9 cellular contexts compared by ENCODE assay signal in genomic region chr1:154418898-154419619, GRCh38. TPM values are rescaled to one million over a fixed set of nuclear protein-coding genes. Genes with fewer than 3 reads are reported as not detected.
DNase-seq lines count a peak whose midpoint lies in the region; ATAC-seq and TF ChIP-seq lines count a peak whose summit lies in the region.
"Had no signal": no experiment of that assay in that cellular context is flagged by ENCODE, and none has a peak within 500 bp of the region (broad histone marks: within the 10 kb centered on the region; RNA-seq: fewer than 3 reads in every experiment).

No MANE protein-coding gene starts in this region.

- H3K27me3 ChIP-seq in HCT116 (ENCODE audit: insufficient read depth, low read length) = no peaks in the 10 kb centered on the region
- no peaks in the 10 kb centered on the region for H3K27me3 ChIP-seq in hepatocyte
- no peaks in the 10 kb centered on the region for H3K27me3 ChIP-seq in smooth muscle cell (ENCODE audit: low read depth)

- H3K9ac ChIP-seq in HCT116 (ENCODE audit: low read length) (peak overlapping the region; percentile 57), smooth muscle cell (ENCODE audit: low read depth) (no peak overlapping the region)

- H4K20me1 ChIP-seq in HCT116 (ENCODE audit: insufficient read depth) (no peaks in the 10 kb centered on the region), hepatocyte (ENCODE audit: insufficient read depth, poor library complexity, severe bottlenecking) (no peaks in the 10 kb centered on the region), smooth muscle cell (ENCODE audit: low read depth) (no peaks in the 10 kb centered on the region)

- ATAC-seq in HCT116 (no peak), HG02938 (IDR thresholded peaks at IDR 0.05; ENCODE audit: unreplicated experiment) (no peak), HG03280 (IDR thresholded peaks at IDR 0.05; ENCODE audit: unreplicated experiment) (no peak)
- peak; percentile 6 to 21 for ATAC-seq in activated naive CD4-positive, alpha-beta T cell treated with anti-CD3 and anti-CD28 coated beads, Interleukin-2, amount 50 U/mL, for 72 hours

- peaks cover 62 to 73% of the 10 kb centered on the region in 2 experiments for H3K4me1 ChIP-seq in HCT116 (ENCODE audit: control insufficient read depth in 1 of 2, insufficient read depth in 2 of 2, low read length in 2 of 2)
- H3K4me1 ChIP-seq in hepatocyte (ENCODE audit: insufficient read depth) = peaks cover 24% of the 10 kb centered on the region
- peaks cover 7% of the 10 kb centered on the region for H3K4me1 ChIP-seq in smooth muscle cell (ENCODE audit: low read depth)

- no peaks in the 10 kb centered on the region for H3K9me3 Mint-ChIP-seq in activated naive CD4-positive, alpha-beta T cell treated with anti-CD3 and anti-CD28 coated beads, Interleukin-2, amount 50 U/mL, for 72 hours

- H3K4me2 ChIP-seq in HCT116 (ENCODE audit: low read length) = peak overlapping the region; percentile 78
- H3K4me2 ChIP-seq in hepatocyte = peak overlapping the region; percentile 59
- H3K4me2 ChIP-seq in smooth muscle cell = peak overlapping the region; percentile 67

- H2AFZ ChIP-seq in HCT116 (ENCODE audit: low read depth, low read length, poor library complexity, severe bottlenecking) (no peak overlapping the region), hepatocyte (no peak overlapping the region), smooth muscle cell (ENCODE audit: low read depth) (no peak overlapping the region)

- DNase-seq in HCT116 (ENCODE audit: low read depth, low spot score) (no peak), hepatocyte (ENCODE audit: low spot score) (no peak), smooth muscle cell (lab: John Stamatoyannopoulos, UW; ENCODE audit: unreplicated experiment) (no peak), GM03348 (ENCODE audit: low spot score) (no peak)
- DNase-seq in activated naive CD4-positive, alpha-beta T cell treated with anti-CD3 and anti-CD28 coated beads, Interleukin-2, amount 50 U/mL, for 72 hours (ENCODE audit: low spot score in 2 of 2) = no peak
- no peak for DNase-seq in stimulated activated CD4-positive, alpha-beta T cell treated with anti-CD3 and anti-CD28 coated beads, Interleukin-2, amount 100 ng/mL, for 24 hours
- DNase-seq: stimulated activated CD4-positive, alpha-beta T cell treated with anti-CD3 and anti-CD28 coated beads, Interleukin-2, amount 100 ng/mL, for 48 hours had no signal

- TF ChIP-seq RAD21 in HCT116 (IDR thresholded peaks at IDR 0.05; ENCODE audit: low read depth) = no peak

- TF ChIP-seq POLR2A in HCT116 (IDR thresholded peaks at IDR 0.05; ENCODE audit: borderline replicate concordance, extremely low read depth, insufficient read depth, insufficient read length) = no peak

- no TSS peak for BruUV-seq in HCT116 (replicated peaks; lab: Mats Ljungman, UMichigan)

- H3K4me3 ChIP-seq in HCT116 (replicated peaks in 1 of 2; ENCODE audit: low read depth in 1 of 2, low read length in 2 of 2) = peak overlapping the region in 1 of 2 experiments; percentile 35; a peak in 3 of 4 replicates
- H3K4me3 ChIP-seq in hepatocyte = no peak overlapping the region
- no peak overlapping the region for H3K4me3 ChIP-seq in smooth muscle cell

- H3K27ac ChIP-seq in HCT116 (ENCODE audit: low read depth, low read length) (peak overlapping the region; percentile 76), hepatocyte (peak overlapping the region; percentile 98), smooth muscle cell (ENCODE audit: low read depth) (no peak overlapping the region)

- POLR2A ChIA-PET in HCT116 (lab: Charles Lee) = interaction anchor here (1.1 to 2.5 kb wide), 3 partner anchors 8 to 13 kb away, joined by 4 to 8 read pairs (median 7); no protein-coding TSS in a partner anchor

- H3K79me2 ChIP-seq in HCT116 (ENCODE audit: insufficient read depth, low read length) (no peaks in the 10 kb centered on the region), hepatocyte (peaks cover 26% of the 10 kb centered on the region), smooth muscle cell (ENCODE audit: low read depth) (peaks cover 4% of the 10 kb centered on the region)

- RAD21 ChIA-PET in HCT116 (lab: Charles Lee; ENCODE audit: low non-redundant PET in 1 of 2, low total read pairs in 2 of 2, uncharacterized antibody in 2 of 2, unreplicated experiment in 2 of 2) = no interaction called here

- H3K9me2 ChIP-seq in HCT116 (ENCODE audit: insufficient read depth) (no peaks in the 10 kb centered on the region), hepatocyte (replicated peaks; ENCODE audit: insufficient read depth) (no peaks in the 10 kb centered on the region)

- H3F3A ChIP-seq in smooth muscle cell (ENCODE audit: low read depth) = no peaks in the 10 kb centered on the region

- H3K9me3 ChIP-seq in HCT116 (ENCODE audit: control insufficient read depth in 1 of 2, insufficient read depth in 1 of 2, low read depth in 1 of 2, low read length in 2 of 2) (no peaks in the 10 kb centered on the region), hepatocyte (ENCODE audit: low read depth) (no peaks in the 10 kb centered on the region), smooth muscle cell (replicated peaks; ENCODE audit: low read depth) (no peaks in the 10 kb centered on the region)

- H3K36me3 ChIP-seq in HCT116 (ENCODE audit: control insufficient read depth in 1 of 2, insufficient read depth in 2 of 2, low read length in 2 of 2) (no peaks in the 10 kb centered on the region), hepatocyte (replicated peaks; ENCODE audit: insufficient read depth, low read depth) (no peaks in the 10 kb centered on the region), smooth muscle cell (ENCODE audit: low read depth) (no peaks in the 10 kb centered on the region)

- peak overlapping the region; percentile 86 to 96 for H3K27ac Mint-ChIP-seq in activated naive CD4-positive, alpha-beta T cell treated with anti-CD3 and anti-CD28 coated beads, Interleukin-2, amount 50 U/mL, for 72 hours

- CTCF ChIA-PET in HCT116 (lab: Charles Lee) = interaction anchor here (1.0 to 2.1 kb wide), 3 partner anchors 13 to 22 kb away, joined by 3 to 9 read pairs (median 4); no protein-coding TSS in a partner anchor

- WGBS in hepatocyte (ENCODE audit: low lambda C conversion rate, missing lambda C conversion rate) = 71% methylated on average over 5 of the region's 5 CpGs
- WGBS in smooth muscle cell (ENCODE audit: low lambda C conversion rate) = 82% methylated on average over 5 of the region's 5 CpGs

- no peak for TF ChIP-seq CTCF in HCT116 (IDR thresholded peaks at IDR 0.05 in 2 of 3, conservative IDR thresholded peaks at IDR 0.05 in 1 of 3; ENCODE audit: borderline replicate concordance in 1 of 3, insufficient read depth in 1 of 3, low read depth in 2 of 3, low read length in 2 of 3)
- no peak for TF ChIP-seq CTCF in hepatocyte (IDR thresholded peaks at IDR 0.05; ENCODE audit: poor library complexity)
- TF ChIP-seq CTCF in smooth muscle cell (IDR thresholded peaks at IDR 0.05; ENCODE audit: borderline replicate concordance, insufficient read depth, poor library complexity, severe bottlenecking) = no peak

- no peaks in the 10 kb centered on the region for H3K36me3 Mint-ChIP-seq in activated naive CD4-positive, alpha-beta T cell treated with anti-CD3 and anti-CD28 coated beads, Interleukin-2, amount 50 U/mL, for 72 hours

- intact Hi-C loops in HCT116 (cut with micrococcal nuclease) = loop anchor here (2.0 kb wide), 1 partner anchor 14 kb away; no protein-coding TSS in a partner anchor

TF ChIP-seq in HCT116, 20 proteins besides CTCF, POLR2A, EP300 and RAD21:
- TF ChIP-seq SRF (IDR thresholded peaks at IDR 0.05; ENCODE audit: low read depth) = no peak
- TF ChIP-seq SIN3A (IDR thresholded peaks at IDR 0.05; ENCODE audit: low read depth) = no peak
- no peak for TF ChIP-seq ELF1 (IDR thresholded peaks at IDR 0.05; ENCODE audit: borderline replicate concordance, low read depth)
- TF ChIP-seq EZH2phosphoT487 (IDR thresholded peaks at IDR 0.05; ENCODE audit: borderline replicate concordance) = no peak
- TF ChIP-seq ATF3 (IDR thresholded peaks at IDR 0.05) = no peak
- TF ChIP-seq, protein P1, sequence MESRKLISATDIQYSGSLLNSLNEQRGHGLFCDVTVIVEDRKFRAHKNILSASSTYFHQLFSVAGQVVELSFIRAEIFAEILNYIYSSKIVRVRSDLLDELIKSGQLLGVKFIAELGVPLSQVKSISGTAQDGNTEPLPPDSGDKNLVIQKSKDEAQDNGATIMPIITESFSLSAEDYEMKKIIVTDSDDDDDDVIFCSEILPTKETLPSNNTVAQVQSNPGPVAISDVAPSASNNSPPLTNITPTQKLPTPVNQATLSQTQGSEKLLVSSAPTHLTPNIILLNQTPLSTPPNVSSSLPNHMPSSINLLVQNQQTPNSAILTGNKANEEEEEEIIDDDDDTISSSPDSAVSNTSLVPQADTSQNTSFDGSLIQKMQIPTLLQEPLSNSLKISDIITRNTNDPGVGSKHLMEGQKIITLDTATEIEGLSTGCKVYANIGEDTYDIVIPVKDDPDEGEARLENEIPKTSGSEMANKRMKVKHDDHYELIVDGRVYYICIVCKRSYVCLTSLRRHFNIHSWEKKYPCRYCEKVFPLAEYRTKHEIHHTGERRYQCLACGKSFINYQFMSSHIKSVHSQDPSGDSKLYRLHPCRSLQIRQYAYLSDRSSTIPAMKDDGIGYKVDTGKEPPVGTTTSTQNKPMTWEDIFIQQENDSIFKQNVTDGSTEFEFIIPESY (IDR thresholded peaks at IDR 0.05; ENCODE audit: extremely low read depth, insufficient replicate concordance, low read length) = no peak
- TF ChIP-seq YY1 (IDR thresholded peaks at IDR 0.05; ENCODE audit: extremely low read depth, insufficient replicate concordance, low read depth, low read length) = no peak
- TF ChIP-seq CEBPB (IDR thresholded peaks at IDR 0.05; ENCODE audit: low read depth) = no peak
- TF ChIP-seq CBX3 (IDR thresholded peaks at IDR 0.05; ENCODE audit: low read depth) = no peak
- TF ChIP-seq POLR2AphosphoS5 (IDR thresholded peaks at IDR 0.05; ENCODE audit: low read depth, low read length) = no peak
- TF ChIP-seq TCF7L2 (IDR thresholded peaks at IDR 0.05; ENCODE audit: borderline replicate concordance, extremely low read depth, insufficient read depth, insufficient read length) = no peak
- TF ChIP-seq ZNF274 (IDR thresholded peaks at IDR 0.05; ENCODE audit: low read depth, low read length) = no peak

RNA-seq across cellular contexts. Expression of gene IL6R, which starts 13.9 kb away (rescaled TPM):
- total RNA-seq in HCT116 (2021; ENCODE audit: unreplicated experiment) (6.8 TPM), hepatocyte (35.1 and 58.0 TPM in 2 replicates), smooth muscle cell (1.3 and 1.8 TPM in 2 replicates)
- 2.6 and 2.9 TPM in 2 replicates for polyA plus RNA-seq in HCT116 (2012)
- 1 to 10 TPM; 6.7 to 8.5 TPM for total RNA-seq in activated naive CD4-positive, alpha-beta T cell treated with anti-CD3 and anti-CD28 coated beads, Interleukin-2, amount 50 U/mL, for 72 hours
- polyA plus RNA-seq in hepatocyte (38.5 and 39.2 TPM in 2 replicates), smooth muscle cell (1.9 TPM in 2 replicates)

Comparison
In these comparisons a context has a peak if more than half of its experiments do, and no peak if none do; other contexts are left out.
1. ATAC-seq: peak in activated naive CD4-positive, alpha-beta T cell treated with anti-CD3 and anti-CD28 coated beads, Interleukin-2, amount 50 U/mL, for 72 hours (2 of 2); none in HCT116 (single experiment), HG02938 (single experiment) and HG03280 (single experiment).
2. Peak in every context shown above with its lines, with median percentiles within 50 percentile points of each other: H3K4me2 ChIP-seq.